Comparison of ENCODE assay signal across 11 cellular contexts in the genomic region with DNA sequence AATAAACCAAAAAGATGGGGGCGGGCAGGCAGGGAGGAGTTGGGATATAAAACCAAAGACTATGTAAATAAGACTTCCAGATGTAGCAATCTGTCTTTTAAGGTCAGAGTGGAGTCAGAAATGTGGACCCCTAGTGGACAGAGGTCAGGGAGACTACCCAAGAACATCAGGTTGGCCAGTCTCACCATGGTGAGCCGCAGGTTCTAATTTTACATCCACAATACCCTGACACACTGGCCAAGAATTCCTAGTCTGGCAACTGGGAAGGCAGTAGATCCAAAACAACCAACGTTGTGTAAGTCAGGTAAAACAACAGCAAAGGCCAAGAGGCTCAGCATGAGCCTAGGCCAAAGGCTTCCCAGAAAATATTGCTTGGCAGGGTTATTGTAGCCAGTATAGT.
DNase-seq lines count a peak whose midpoint lies in the region; ATAC-seq and TF ChIP-seq lines count a peak whose summit lies in the region.
"Had no signal": no experiment of that assay in that cellular context is flagged by ENCODE, and none has a peak within 500 bp of the region (broad histone marks: within the 10 kb centered on the region; RNA-seq: fewer than 3 reads in every experiment).

No MANE protein-coding gene starts in this region.

- H3K4me2 ChIP-seq in OCI-LY7 (ENCODE audit: low read length), result no peak overlapping the region

- peaks cover 82% of the 10 kb centered on the region for H3K4me1 Mint-ChIP-seq in activated CD4-positive, alpha-beta memory T cell treated with anti-CD3 and anti-CD28 coated beads for 36 hours (ENCODE audit: low read depth)
- H3K4me1 Mint-ChIP-seq in activated CD4-positive, alpha-beta memory T cell treated with anti-CD3 and anti-CD28 coated beads, Interleukin-2, amount 10 ng/mL, durations not matched to agents 7 days and 5 days, result peaks cover 37% of the 10 kb centered on the region
- peaks cover 41% of the 10 kb centered on the region for H3K4me1 Mint-ChIP-seq in stimulated activated effector memory CD8-positive, alpha-beta T cell treated with anti-CD3 and anti-CD28 coated beads, Interleukin-12 subunit alpha, Interleukin-12 subunit beta, amount 100 ng/mL, for 72 hours

- TF ChIP-seq CTCF in OCI-LY7 (conservative IDR thresholded peaks at IDR 0.05; ENCODE audit: low read length), result peak; percentile 61
- no peak for TF ChIP-seq CTCF in fibroblast of the aortic adventitia (IDR thresholded peaks at IDR 0.05; ENCODE audit: insufficient read depth, low read length)
- TF ChIP-seq CTCF in GM20000 (IDR thresholded peaks at IDR 0.05; ENCODE audit: extremely low read depth, missing control alignments), result no peak

- H3K9me3 ChIP-seq in OCI-LY7 (ENCODE audit: low read length), result no peaks in the 10 kb centered on the region
- H3K9me3 ChIP-seq: neutrophil had no signal

- no peak overlapping the region for H3K27ac ChIP-seq in OCI-LY7 (ENCODE audit: low read depth, low read length, poor library complexity, severe bottlenecking)
- H3K27ac ChIP-seq: neutrophil had no signal

- no peaks in the 10 kb centered on the region for H3K9me3 Mint-ChIP-seq in activated CD4-positive, alpha-beta memory T cell treated with anti-CD3 and anti-CD28 coated beads for 36 hours
- no peaks in the 10 kb centered on the region for H3K9me3 Mint-ChIP-seq in activated CD4-positive, alpha-beta memory T cell treated with anti-CD3 and anti-CD28 coated beads, Interleukin-2, amount 10 ng/mL, durations not matched to agents 7 days and 5 days
- no peaks in the 10 kb centered on the region for H3K9me3 Mint-ChIP-seq in stimulated activated effector memory CD8-positive, alpha-beta T cell treated with anti-CD3 and anti-CD28 coated beads, Interleukin-12 subunit alpha, Interleukin-12 subunit beta, amount 100 ng/mL, for 72 hours

- no peak overlapping the region for H2AFZ ChIP-seq in OCI-LY7 (ENCODE audit: low read length)

- H3K4me3 Mint-ChIP-seq in activated CD4-positive, alpha-beta memory T cell treated with anti-CD3 and anti-CD28 coated beads for 36 hours, result no peak overlapping the region
- no peak overlapping the region for H3K4me3 Mint-ChIP-seq in activated CD4-positive, alpha-beta memory T cell treated with anti-CD3 and anti-CD28 coated beads, Interleukin-2, amount 10 ng/mL, durations not matched to agents 7 days and 5 days
- H3K4me3 Mint-ChIP-seq in stimulated activated effector memory CD8-positive, alpha-beta T cell treated with anti-CD3 and anti-CD28 coated beads, Interleukin-12 subunit alpha, Interleukin-12 subunit beta, amount 100 ng/mL, for 72 hours, result no peak overlapping the region

- DNase-seq in activated CD4-positive, alpha-beta memory T cell treated with anti-CD3 and anti-CD28 coated beads for 36 hours, result no peak
- DNase-seq in activated CD4-positive, alpha-beta memory T cell treated with anti-CD3 and anti-CD28 coated beads, Interleukin-2, amount 10 ng/mL, durations not matched to agents 7 days and 5 days, result no peak
- DNase-seq in OCI-LY7 (ENCODE audit: low spot score) (no peak), fibroblast of the aortic adventitia (ENCODE audit: low read depth) (peak; percentile 26), GM20000 (ENCODE audit: low spot score) (no peak), OCI-M2 (lab: John Stamatoyannopoulos, UW; ENCODE audit: unreplicated experiment) (no peak)
- no peak for DNase-seq in stimulated activated effector memory CD8-positive, alpha-beta T cell treated with anti-CD3 and anti-CD28 coated beads, Interleukin-12 subunit alpha, Interleukin-12 subunit beta, amount 100 ng/mL, for 72 hours (ENCODE audit: low spot score in 2 of 2)
- DNase-seq: activated effector memory CD4-positive, alpha-beta T cell treated with anti-CD3 and anti-CD28 coated beads, Interleukin-2, amount 50 U/mL, for 16 hours; NCI-H1417 treated with DMSO at 0.1 percent for 48 hours had no signal

- intact Hi-C loops in activated CD4-positive, alpha-beta memory T cell treated with anti-CD3 and anti-CD28 coated beads for 36 hours (cut with micrococcal nuclease), result loop anchor here (5.0 kb wide), 3 partner anchors 253 to 368 kb away; no protein-coding TSS in a partner anchor
- intact Hi-C loops in OCI-LY7 (cut with micrococcal nuclease; ENCODE audit: unreplicated experiment), result no loop called here

- H3K4me1 ChIP-seq in OCI-LY7 (ENCODE audit: insufficient read depth, low read length, poor library complexity, severe bottlenecking), result peaks cover 31% of the 10 kb centered on the region

- no peaks in the 10 kb centered on the region for H3K9me2 ChIP-seq in OCI-LY7 (ENCODE audit: insufficient read depth, low read length)

- peaks cover 30% of the 10 kb centered on the region; the same call in 1 of the 2 replicates for H3K79me2 ChIP-seq in OCI-LY7 (ENCODE audit: insufficient read depth, low read depth, low read length)

- H3K4me3 ChIP-seq in OCI-LY7 (ENCODE audit: low read depth, low read length, poor library complexity, severe bottlenecking) (no peak overlapping the region), fibroblast of the aortic adventitia (ENCODE audit: low read depth, low read length) (no peak overlapping the region)

- H3K27me3 Mint-ChIP-seq in activated CD4-positive, alpha-beta memory T cell treated with anti-CD3 and anti-CD28 coated beads for 36 hours, result no peaks in the 10 kb centered on the region
- H3K27me3 Mint-ChIP-seq in activated CD4-positive, alpha-beta memory T cell treated with anti-CD3 and anti-CD28 coated beads, Interleukin-2, amount 10 ng/mL, durations not matched to agents 7 days and 5 days, result no peaks in the 10 kb centered on the region

- no peak for ATAC-seq in stimulated activated effector memory CD8-positive, alpha-beta T cell treated with anti-CD3 and anti-CD28 coated beads, Interleukin-12 subunit alpha, Interleukin-12 subunit beta, amount 100 ng/mL, for 72 hours
- no peak for ATAC-seq in GM19467 (IDR thresholded peaks at IDR 0.05; ENCODE audit: unreplicated experiment)

- no TSS peak for BruUV-seq in OCI-LY7 (replicated peaks; lab: Mats Ljungman, UMichigan)

- CTCF ChIA-PET in activated CD4-positive, alpha-beta memory T cell treated with anti-CD3 and anti-CD28 coated beads for 36 hours (lab: Charles Lee), result no interaction called here
- CTCF ChIA-PET in activated CD4-positive, alpha-beta memory T cell treated with anti-CD3 and anti-CD28 coated beads, Interleukin-2, amount 10 ng/mL, durations not matched to agents 7 days and 5 days (lab: Charles Lee), result no interaction called here
- CTCF ChIA-PET in OCI-LY7 (lab: Charles Lee; ENCODE audit: unreplicated experiment), result no interaction called here

- H3K27ac Mint-ChIP-seq in activated CD4-positive, alpha-beta memory T cell treated with anti-CD3 and anti-CD28 coated beads for 36 hours, result peak overlapping the region; percentile 85
- H3K27ac Mint-ChIP-seq in activated CD4-positive, alpha-beta memory T cell treated with anti-CD3 and anti-CD28 coated beads, Interleukin-2, amount 10 ng/mL, durations not matched to agents 7 days and 5 days, result no peak overlapping the region
- H3K27ac Mint-ChIP-seq in stimulated activated effector memory CD8-positive, alpha-beta T cell treated with anti-CD3 and anti-CD28 coated beads, Interleukin-12 subunit alpha, Interleukin-12 subunit beta, amount 100 ng/mL, for 72 hours, result peak overlapping the region; percentile 44

- H4K20me1 ChIP-seq in OCI-LY7 (ENCODE audit: insufficient read depth, low read length), result no peaks in the 10 kb centered on the region; the same call in 1 of the 2 replicates

- POLR2A ChIA-PET in activated CD4-positive, alpha-beta memory T cell treated with anti-CD3 and anti-CD28 coated beads for 36 hours (lab: Charles Lee), result no interaction called here
- POLR2A ChIA-PET in activated CD4-positive, alpha-beta memory T cell treated with anti-CD3 and anti-CD28 coated beads, Interleukin-2, amount 10 ng/mL, durations not matched to agents 7 days and 5 days (lab: Charles Lee), result no interaction called here
- POLR2A ChIA-PET in OCI-LY7 (lab: Charles Lee), result no interaction called here

- H3K36me3 ChIP-seq in OCI-LY7 (ENCODE audit: insufficient read depth, low read length), result no peaks in the 10 kb centered on the region
- H3K36me3 ChIP-seq: neutrophil had no signal

- H3K36me3 Mint-ChIP-seq in activated CD4-positive, alpha-beta memory T cell treated with anti-CD3 and anti-CD28 coated beads for 36 hours, result peaks cover 3% of the 10 kb centered on the region
- no peaks in the 10 kb centered on the region for H3K36me3 Mint-ChIP-seq in activated CD4-positive, alpha-beta memory T cell treated with anti-CD3 and anti-CD28 coated beads, Interleukin-2, amount 10 ng/mL, durations not matched to agents 7 days and 5 days (ENCODE audit: low read depth)
- peaks cover 6% of the 10 kb centered on the region for H3K36me3 Mint-ChIP-seq in stimulated activated effector memory CD8-positive, alpha-beta T cell treated with anti-CD3 and anti-CD28 coated beads, Interleukin-12 subunit alpha, Interleukin-12 subunit beta, amount 100 ng/mL, for 72 hours
